ENCODE assay signal across 14 cellular contexts in the genomic region with DNA sequence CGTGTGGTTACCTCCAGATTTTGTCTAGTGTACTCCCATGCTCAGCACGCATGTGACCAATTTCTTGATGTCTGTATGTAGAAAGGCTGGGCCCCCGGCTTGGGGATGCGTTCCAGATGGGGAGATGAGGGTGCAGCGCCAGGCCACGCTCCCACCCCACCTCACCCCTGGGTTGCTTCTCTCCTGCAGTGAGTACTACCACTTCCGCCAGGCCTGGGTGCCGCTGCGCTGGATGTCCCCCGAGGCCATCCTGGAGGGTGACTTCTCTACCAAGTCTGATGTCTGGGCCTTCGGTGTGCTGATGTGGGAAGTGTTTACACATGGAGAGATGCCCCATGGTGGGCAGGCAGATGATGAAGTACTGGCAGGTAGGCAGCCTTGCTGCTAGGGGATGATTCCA. TPM values are rescaled to one million over a fixed set of nuclear protein-coding genes. Genes with fewer than 3 reads are reported as not detected.
DNase-seq lines count a peak whose midpoint lies in the region; ATAC-seq and TF ChIP-seq lines count a peak whose summit lies in the region.
"Had no signal": no experiment of that assay in that cellular context is flagged by ENCODE, and none has a peak within 500 bp of the region (broad histone marks: within the 10 kb centered on the region; RNA-seq: fewer than 3 reads in every experiment).

No MANE protein-coding gene starts in this region.

- intact Hi-C loops in sciatic nerve (cut with DNase I) = no loop called here

- H3K27me3 ChIP-seq in BLaER1 (no peaks in the 10 kb centered on the region), osteoblast (ENCODE audit: insufficient read depth, low read length) (no peaks in the 10 kb centered on the region)

- H3K27ac ChIP-seq in BLaER1 = no peak overlapping the region
- no peak overlapping the region for H3K27ac ChIP-seq in osteoblast (ENCODE audit: low read depth, low read length)

- no peaks in the 10 kb centered on the region for H3K79me2 ChIP-seq in osteoblast (ENCODE audit: insufficient read depth, low read length)

- ATAC-seq in esophagus mucosa (peak; percentile 20), sciatic nerve (no peak)
- ATAC-seq: GM23338 had no signal

- no peaks in the 10 kb centered on the region for H4K20me1 ChIP-seq in BLaER1
- no peaks in the 10 kb centered on the region for H4K20me1 ChIP-seq in osteoblast (ENCODE audit: insufficient read depth, low read length)

- peak; percentile 79 for DNase-seq in NCI-H2171 treated with DMSO at 0.1 percent for 48 hours (lab: John Stamatoyannopoulos, UW)
- peak; percentile 35 for DNase-seq in osteoblast (ENCODE audit: insufficient read length, low spot score, missing footprints)
- no peak for DNase-seq in sciatic nerve (ENCODE audit: low spot score)
- no peak for DNase-seq in hippocampal formation (lab: John Stamatoyannopoulos, UW)
- DNase-seq in mucosa of gallbladder (ENCODE audit: low spot score) = no peak
- DNase-seq: ACHN; C1 segment of cervical spinal cord; CD4-positive, alpha-beta T cell; DND-41; GDM1; H7 had no signal

- no peaks in the 10 kb centered on the region for H3K9me3 ChIP-seq in BLaER1
- no peaks in the 10 kb centered on the region for H3K9me3 ChIP-seq in osteoblast (ENCODE audit: low read depth, low read length)

- H3K4me1 ChIP-seq in BLaER1 (peaks cover 7% of the 10 kb centered on the region; the same call in 1 of the 2 replicates), osteoblast (ENCODE audit: insufficient read depth, low read length) (no peaks in the 10 kb centered on the region)

- no peak overlapping the region for H2AFZ ChIP-seq in osteoblast (ENCODE audit: low read length)
- H2AFZ ChIP-seq: GM23338 had no signal

- peaks cover 50% of the 10 kb centered on the region for H3K36me3 ChIP-seq in BLaER1
- H3K36me3 ChIP-seq in osteoblast (ENCODE audit: insufficient read depth, low read length) = peaks cover 20% of the 10 kb centered on the region

- no peak overlapping the region for H3K9ac ChIP-seq in BLaER1

- TF ChIP-seq CTCF in osteoblast (IDR thresholded peaks at IDR 0.05; ENCODE audit: extremely low read depth, low read depth, low read length) = no peak

- H3K4me2 ChIP-seq in BLaER1 (peak overlapping the region; percentile 13; the same call in 1 of the 2 replicates), osteoblast (ENCODE audit: insufficient read depth, low read length) (no peak overlapping the region)
- H3K4me2 ChIP-seq: GM23338 had no signal

- H3K4me3 ChIP-seq in BLaER1 (no peak overlapping the region), osteoblast (ENCODE audit: insufficient read depth, low read length) (no peak overlapping the region)
- H3K4me3 ChIP-seq: GM23338 had no signal

RNA-seq across cellular contexts. Expression of a gene that starts 11.5 kb away (rescaled TPM):
- total RNA-seq in esophagus mucosa = 19.3 TPM
- 17.7 and 20.6 TPM in 2 replicates for total RNA-seq in osteoblast
- total RNA-seq in sciatic nerve = 32.6 TPM
- total RNA-seq in mucosa of gallbladder = 50.5 TPM

RNA-seq across cellular contexts. Expression of a gene that starts 22.4 kb away (rescaled TPM):
- total RNA-seq in esophagus mucosa = 23.6 TPM
- total RNA-seq in osteoblast = 34.4 and 34.5 TPM in 2 replicates
- total RNA-seq in sciatic nerve = 42.9 TPM
- 50.0 TPM for total RNA-seq in mucosa of gallbladder

Comparison
In these comparisons a context has a peak if more than half of its experiments do, and no peak if none do; other contexts are left out.
1. DNase-seq: peak in NCI-H2171 treated with DMSO at 0.1 percent for 48 hours (single experiment) and osteoblast (single experiment); none in sciatic nerve (single experiment), hippocampal formation (0 of 2) and mucosa of gallbladder (single experiment).